In the genomic region with DNA sequence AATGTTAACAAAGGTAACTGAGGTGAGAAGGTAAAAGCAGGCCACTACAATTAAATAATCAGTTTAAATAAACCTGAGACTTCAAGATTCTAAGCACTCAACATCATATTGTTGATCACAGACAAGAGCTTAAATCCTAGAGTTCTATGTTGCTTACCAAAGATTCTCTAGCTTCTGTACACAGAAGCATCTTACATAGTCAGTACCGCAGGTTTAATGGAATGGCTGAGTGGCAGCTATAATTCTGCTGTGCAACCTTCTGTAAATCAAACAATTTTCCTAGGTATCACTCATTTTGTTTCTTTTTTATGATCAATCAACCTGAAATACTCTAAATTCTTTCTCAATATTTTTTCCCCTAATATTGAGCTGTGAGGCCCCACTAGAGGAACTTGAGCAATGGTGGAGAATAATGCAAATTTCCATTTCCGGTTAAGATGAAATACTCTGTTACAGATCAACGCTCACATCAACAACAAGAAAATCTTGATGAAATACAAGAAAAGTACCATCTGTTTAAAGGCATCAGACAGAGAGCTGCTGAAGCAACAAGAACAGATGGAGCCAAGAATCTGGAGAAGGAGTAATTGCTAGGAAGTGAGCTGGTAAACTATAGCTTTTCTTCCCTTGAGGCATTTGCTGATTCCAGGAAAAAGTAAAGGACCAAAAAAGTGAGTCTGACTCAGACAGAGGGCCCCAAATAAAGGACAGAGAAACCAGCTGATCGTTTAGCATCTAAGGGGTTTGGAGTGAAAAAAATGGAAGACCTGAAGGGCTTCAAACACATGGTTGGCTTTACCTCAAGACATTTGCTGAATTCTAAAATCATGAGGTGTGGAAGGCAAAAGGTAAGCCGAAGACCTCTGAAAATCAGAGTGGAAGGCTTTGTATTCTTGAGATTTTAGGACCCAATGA, we compare ENCODE assay signal across 9 cellular contexts. TPM values are rescaled to one million over a fixed set of nuclear protein-coding genes. Genes with fewer than 3 reads are reported as not detected.
A peak's percentile ranks its signal among the peaks of the same experiment; 100 is the strongest.
DNase-seq lines count a peak whose midpoint lies in the region; ATAC-seq and TF ChIP-seq lines count a peak whose summit lies in the region.
"Had no signal": no experiment of that assay in that cellular context is flagged by ENCODE, and none has a peak within 500 bp of the region (broad histone marks: within the 10 kb centered on the region; RNA-seq: fewer than 3 reads in every experiment).

No MANE protein-coding gene starts in this region.

- intact Hi-C loops in activated naive CD4-positive, alpha-beta T cell treated with anti-CD3 and anti-CD28 coated beads for 36 hours (cut with micrococcal nuclease): no loop called here
- intact Hi-C loops in spleen (cut with DNase I; ENCODE audit: low total_unique reads): loop anchor here (5.0 kb wide), 1 partner anchor 321 kb away; no protein-coding TSS in a partner anchor

- H3K27me3 Mint-ChIP-seq in activated naive CD4-positive, alpha-beta T cell treated with anti-CD3 and anti-CD28 coated beads, Interleukin-2, amount 50 U/mL, for 24 hours: no peaks in the 10 kb centered on the region
- H3K27me3 Mint-ChIP-seq in activated naive CD4-positive, alpha-beta T cell treated with anti-CD3 and anti-CD28 coated beads for 36 hours (ENCODE audit: low read depth): no peaks in the 10 kb centered on the region

- H3K9me3 ChIP-seq in OCI-LY3 (ENCODE audit: insufficient read depth, low read length): no peaks in the 10 kb centered on the region; the same call in 1 of the 2 replicates
- H3K9me3 ChIP-seq in spleen: no peaks in the 10 kb centered on the region
- no peaks in the 10 kb centered on the region for H3K9me3 ChIP-seq in BE2C
- H3K9me3 ChIP-seq in Peyer's patch: no peaks in the 10 kb centered on the region

- WGBS in spleen, 5 donors: 59 to 68% (median 62%) methylated on average over 5 of the region's 5 CpGs

- peaks cover 8% of the 10 kb centered on the region for H3K36me3 Mint-ChIP-seq in activated naive CD4-positive, alpha-beta T cell treated with anti-CD3 and anti-CD28 coated beads, Interleukin-2, amount 50 U/mL, for 24 hours
- H3K36me3 Mint-ChIP-seq in activated naive CD4-positive, alpha-beta T cell treated with anti-CD3 and anti-CD28 coated beads for 36 hours (ENCODE audit: low read depth): peaks cover 1% of the 10 kb centered on the region

- no peaks in the 10 kb centered on the region for H3K27me3 ChIP-seq in OCI-LY3 (ENCODE audit: low read depth, low read length)
- no peaks in the 10 kb centered on the region for H3K27me3 ChIP-seq in spleen (replicated peaks in 1 of 7)
- no peaks in the 10 kb centered on the region for H3K27me3 ChIP-seq in BE2C
- H3K27me3 ChIP-seq in Peyer's patch: no peaks in the 10 kb centered on the region

- H3K4me2 ChIP-seq in OCI-LY3 (ENCODE audit: low read length): peak overlapping the region; percentile 43

- peak in 1 of 3 donors; percentile 46 for TF ChIP-seq POLR2A in spleen (IDR thresholded peaks at IDR 0.05)
- TF ChIP-seq POLR2A in Peyer's patch (IDR thresholded peaks at IDR 0.05): no peak

- CTCF ChIA-PET in activated naive CD4-positive, alpha-beta T cell treated with anti-CD3 and anti-CD28 coated beads for 36 hours (lab: Charles Lee): interaction anchor here (0.6 kb wide), 1 partner anchor 1891 kb away, joined by 3 read pairs; no protein-coding TSS in a partner anchor

- no peak overlapping the region for H3K4me3 Mint-ChIP-seq in activated naive CD4-positive, alpha-beta T cell treated with anti-CD3 and anti-CD28 coated beads, Interleukin-2, amount 50 U/mL, for 24 hours
- no peak overlapping the region for H3K4me3 Mint-ChIP-seq in activated naive CD4-positive, alpha-beta T cell treated with anti-CD3 and anti-CD28 coated beads for 36 hours

- TF ChIP-seq CTCF in OCI-LY3 (IDR thresholded peaks at IDR 0.05; ENCODE audit: low read depth, low read length): no peak
- TF ChIP-seq CTCF in spleen (IDR thresholded peaks at IDR 0.05 in 8 of 11, conservative IDR thresholded peaks at IDR 0.05 in 3 of 11): no peak
- TF ChIP-seq CTCF in BE2C (IDR thresholded peaks at IDR 0.05; ENCODE audit: low read depth, low read length): no peak
- TF ChIP-seq CTCF in Peyer's patch (IDR thresholded peaks at IDR 0.05): no peak

- H3K36me3 ChIP-seq in OCI-LY3 (replicated peaks; ENCODE audit: low read depth, low read length) (no peaks in the 10 kb centered on the region), spleen (peaks cover 0 to 67% (median 24%) of the 10 kb centered on the region in 6 donors), BE2C (no peaks in the 10 kb centered on the region), Peyer's patch (peaks cover 0 to 29% (median 0%) of the 10 kb centered on the region in 3 donors)

- H3K9me3 Mint-ChIP-seq in activated naive CD4-positive, alpha-beta T cell treated with anti-CD3 and anti-CD28 coated beads, Interleukin-2, amount 50 U/mL, for 24 hours: no peaks in the 10 kb centered on the region
- H3K9me3 Mint-ChIP-seq in activated naive CD4-positive, alpha-beta T cell treated with anti-CD3 and anti-CD28 coated beads for 36 hours: no peaks in the 10 kb centered on the region

- H3K4me3 ChIP-seq in OCI-LY3 (ENCODE audit: low read length): peak overlapping the region; percentile 12
- H3K4me3 ChIP-seq in spleen: peak overlapping the region in 1 of 8 donors; percentile 29
- no peak overlapping the region for H3K4me3 ChIP-seq in BE2C (ENCODE audit: low read depth, low read length)
- no peak overlapping the region for H3K4me3 ChIP-seq in Peyer's patch

- H3K4me1 Mint-ChIP-seq in activated naive CD4-positive, alpha-beta T cell treated with anti-CD3 and anti-CD28 coated beads, Interleukin-2, amount 50 U/mL, for 24 hours: peaks cover 4% of the 10 kb centered on the region
- peaks cover 8% of the 10 kb centered on the region for H3K4me1 Mint-ChIP-seq in activated naive CD4-positive, alpha-beta T cell treated with anti-CD3 and anti-CD28 coated beads for 36 hours (ENCODE audit: low read depth)

- peak overlapping the region; percentile 25 for H3K27ac Mint-ChIP-seq in activated naive CD4-positive, alpha-beta T cell treated with anti-CD3 and anti-CD28 coated beads, Interleukin-2, amount 50 U/mL, for 24 hours
- no peak overlapping the region for H3K27ac Mint-ChIP-seq in activated naive CD4-positive, alpha-beta T cell treated with anti-CD3 and anti-CD28 coated beads for 36 hours

- no peak overlapping the region for H2AFZ ChIP-seq in OCI-LY3 (ENCODE audit: low read depth, low read length)

- H4K20me1 ChIP-seq in OCI-LY3 (ENCODE audit: insufficient read depth, low read length): no peaks in the 10 kb centered on the region

- peak overlapping the region; percentile 55 for H3K27ac ChIP-seq in OCI-LY3 (ENCODE audit: low read length)
- peak overlapping the region; percentile 64 to 85 (median 82) for H3K27ac ChIP-seq in spleen
- H3K27ac ChIP-seq in Peyer's patch: peak overlapping the region in 2 of 4 donors; percentile 66 to 71
- H3K27ac ChIP-seq: C4-2B had no signal

- peaks cover 16% of the 10 kb centered on the region for H3K4me1 ChIP-seq in OCI-LY3 (ENCODE audit: low read length)
- peaks cover 0 to 40% (median 8%) of the 10 kb centered on the region in 6 donors for H3K4me1 ChIP-seq in spleen
- H3K4me1 ChIP-seq in BE2C: no peaks in the 10 kb centered on the region
- no peaks in the 10 kb centered on the region for H3K4me1 ChIP-seq in Peyer's patch

- no peak overlapping the region for H3K9ac ChIP-seq in OCI-LY3 (ENCODE audit: low read length)

- DNase-seq in activated naive CD4-positive, alpha-beta T cell treated with anti-CD3 and anti-CD28 coated beads for 36 hours: no peak
- no peak for DNase-seq in spleen
- DNase-seq in SHP77 treated with DMSO at 0.1 percent for 48 hours (lab: John Stamatoyannopoulos, UW): no peak
- DNase-seq in BE2C: no peak
- no peak for DNase-seq in Peyer's patch

- no peaks in the 10 kb centered on the region for H3K79me2 ChIP-seq in OCI-LY3 (ENCODE audit: low read length)

- ATAC-seq in HG02798 (IDR thresholded peaks at IDR 0.05; ENCODE audit: poor library complexity, unreplicated experiment): peak; percentile 96

RNA-seq across cellular contexts. Expression of a gene that starts 22.6 kb away (rescaled TPM):
- 10 to 100 TPM; 18.8 to 18.9 TPM for total RNA-seq in activated naive CD4-positive, alpha-beta T cell treated with anti-CD3 and anti-CD28 coated beads for 36 hours
- 10 to 100 TPM; 25.1 to 35.7 (median 31.6) TPM for total RNA-seq in spleen
- 10 to 100 TPM; 11.9 to 14.5 (median 13.2) TPM for polyA plus RNA-seq in spleen
- 46.1 TPM for polyA plus RNA-seq in BE2C (2012; ENCODE audit: insufficient read depth, insufficient read length, low read depth)
- total RNA-seq in Peyer's patch: 10 to 100 TPM in 3 of 4 donors, 1 to 10 TPM in 1; 8.9 to 28.9 (median 20.1) TPM

RNA-seq across cellular contexts. Expression of a gene that starts 47.1 kb away (rescaled TPM):
- total RNA-seq in activated naive CD4-positive, alpha-beta T cell treated with anti-CD3 and anti-CD28 coated beads for 36 hours: 1 to 10 TPM in 1 of 2 experiments, under 1 TPM in 1; 0.81 to 1.0 TPM
- total RNA-seq in spleen (10 to 100 TPM in 6 of 7 donors, 1 to 10 TPM in 1; 4.1 to 88.5 (median 30.2) TPM), Peyer's patch (1 to 10 TPM in 3 of 4 donors, under 1 TPM in 1; 0.85 to 4.1 (median 2.6) TPM)
- 1 to 10 TPM; 5.4 to 8.7 (median 8.6) TPM for polyA plus RNA-seq in spleen
- 134 TPM for polyA plus RNA-seq in BE2C (2012; ENCODE audit: insufficient read depth, insufficient read length, low read depth)
